In the genomic region with DNA sequence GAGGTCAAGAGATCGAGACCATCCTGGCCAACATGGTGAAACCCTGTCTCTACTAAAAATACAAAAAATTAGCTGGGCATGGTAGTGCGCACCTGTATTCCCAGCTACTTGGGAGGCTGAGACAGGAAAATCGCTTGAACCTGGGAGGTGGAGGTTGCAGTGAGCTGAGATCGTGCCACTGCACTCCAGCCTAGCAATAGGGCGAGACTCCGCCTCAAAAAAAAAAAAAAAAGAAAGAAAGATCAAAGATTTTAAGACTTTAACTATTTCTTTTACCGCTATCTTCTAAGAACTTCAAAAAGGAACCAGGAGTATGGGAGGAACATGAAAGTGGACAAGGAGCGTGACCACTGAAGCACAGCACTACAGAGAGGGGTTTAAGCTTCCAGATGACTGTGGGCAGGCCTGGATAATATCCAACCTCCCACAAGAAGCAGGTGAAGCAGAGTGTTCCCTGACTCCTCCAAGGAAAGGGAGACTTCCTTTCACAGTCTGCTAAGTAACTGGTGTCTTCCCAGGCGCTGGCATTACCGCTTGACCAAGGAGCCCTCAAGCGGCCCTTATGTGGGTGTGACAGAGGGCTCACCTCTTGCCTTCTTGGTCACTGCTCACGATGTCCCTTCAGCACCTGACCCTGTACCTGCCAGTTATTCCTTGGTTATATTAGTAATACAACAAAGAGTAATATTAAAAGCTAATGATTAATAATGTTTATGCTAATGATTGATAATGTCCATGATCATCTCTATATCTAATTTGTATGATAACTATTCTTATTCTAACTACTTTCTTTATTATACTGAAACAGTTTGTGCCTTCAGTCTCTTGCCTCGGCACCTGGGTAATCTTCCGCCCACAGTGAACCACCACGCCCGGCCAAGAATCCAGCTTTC, we compare ENCODE assay signal across 8 cellular contexts.
DNase-seq lines count a peak whose midpoint lies in the region; ATAC-seq and TF ChIP-seq lines count a peak whose summit lies in the region.
"Not testable (repeated sequence)": the region's sequence is repeated elsewhere in the genome, so short reads cannot be mapped to it uniquely, and the experiment has no call there.

No MANE protein-coding gene starts in this region.

- not testable (repeated sequence) for H3K4me3 Mint-ChIP-seq in WTC11; activated CD8-positive, alpha-beta T cell treated with anti-CD3 and anti-CD28 coated beads for 36 hours; nephron
- peak overlapping the region; percentile 47 for H3K4me3 Mint-ChIP-seq in type B pancreatic cell

- peak overlapping the region; percentile 86 for H3K27ac ChIP-seq in psoas muscle

- H3K4me1 Mint-ChIP-seq in WTC11: peaks cover 11% of the 10 kb centered on the region
- H3K4me1 Mint-ChIP-seq in activated CD8-positive, alpha-beta T cell treated with anti-CD3 and anti-CD28 coated beads for 36 hours (ENCODE audit: low read depth): not testable (repeated sequence)
- H3K4me1 Mint-ChIP-seq in nephron: peaks cover 38% of the 10 kb centered on the region
- peaks cover 19% of the 10 kb centered on the region for H3K4me1 Mint-ChIP-seq in type B pancreatic cell (ENCODE audit: unreplicated experiment)

- not testable (repeated sequence) for H3K4me3 ChIP-seq in psoas muscle

- DNase-seq in DMS79 treated with DMSO at 0.1 percent for 48 hours (lab: John Stamatoyannopoulos, UW) (peak; percentile 26), glomerular visceral epithelial cell (ENCODE audit: extremely low spot score) (peak; percentile 12), left kidney (ENCODE audit: low read depth, low spot score) (peak; percentile 46)
- DNase-seq in WTC11 (ENCODE audit: low spot score); psoas muscle; type B pancreatic cell (ENCODE audit: extremely low spot score, unreplicated experiment): not testable (repeated sequence)
- DNase-seq in activated CD8-positive, alpha-beta T cell treated with anti-CD3 and anti-CD28 coated beads for 36 hours: peak; percentile 34

- H3K27ac Mint-ChIP-seq in WTC11 (peak overlapping the region; percentile 51; the same call in 1 of the 2 replicates), nephron (peak overlapping the region; percentile 64 to 88 (median 69)), type B pancreatic cell (peak overlapping the region; percentile 66)
- not testable (repeated sequence) for H3K27ac Mint-ChIP-seq in activated CD8-positive, alpha-beta T cell treated with anti-CD3 and anti-CD28 coated beads for 36 hours

- H3K36me3 Mint-ChIP-seq in WTC11 (peaks cover 14% of the 10 kb centered on the region), nephron (ENCODE audit: low read depth) (peaks cover 18% of the 10 kb centered on the region)
- H3K36me3 Mint-ChIP-seq in activated CD8-positive, alpha-beta T cell treated with anti-CD3 and anti-CD28 coated beads for 36 hours (ENCODE audit: low read depth): peaks cover 11% of the 10 kb centered on the region
- not testable (repeated sequence) for H3K36me3 Mint-ChIP-seq in type B pancreatic cell

- H3K9me3 Mint-ChIP-seq in WTC11; activated CD8-positive, alpha-beta T cell treated with anti-CD3 and anti-CD28 coated beads for 36 hours; nephron; type B pancreatic cell: not testable (repeated sequence)

- H3K4me1 ChIP-seq in psoas muscle: peaks cover 29% of the 10 kb centered on the region

- 93 to 97% (median 95%) methylated on average over 16 of the region's 16 CpGs for WGBS in psoas muscle, 3 donors

- TF ChIP-seq CTCF in WTC11 (IDR thresholded peaks at IDR 0.05); activated CD8-positive, alpha-beta T cell treated with anti-CD3 and anti-CD28 coated beads for 36 hours (IDR thresholded peaks at IDR 0.05); nephron (IDR thresholded peaks at IDR 0.05; ENCODE audit: unreplicated experiment in 3 of 3); psoas muscle (IDR thresholded peaks at IDR 0.05); type B pancreatic cell (conservative IDR thresholded peaks at IDR 0.05): not testable (repeated sequence)

- POLR2A ChIA-PET in WTC11 (lab: Charles Lee); activated CD8-positive, alpha-beta T cell treated with anti-CD3 and anti-CD28 coated beads for 36 hours (lab: Charles Lee): not testable (repeated sequence)

- H3K9me3 ChIP-seq in psoas muscle: not testable (repeated sequence)

- not testable (repeated sequence) for H3K36me3 ChIP-seq in psoas muscle (ENCODE audit: insufficient read depth in 1 of 2, low read depth in 1 of 2)

- not testable (repeated sequence) for H3K27me3 Mint-ChIP-seq in WTC11 (ENCODE audit: low read depth); activated CD8-positive, alpha-beta T cell treated with anti-CD3 and anti-CD28 coated beads for 36 hours; nephron (ENCODE audit: low read depth); type B pancreatic cell

- ATAC-seq in WTC11; activated CD8-positive, alpha-beta T cell treated with anti-CD3 and anti-CD28 coated beads for 36 hours; psoas muscle: not testable (repeated sequence)

- intact Hi-C loops in activated CD8-positive, alpha-beta T cell treated with anti-CD3 and anti-CD28 coated beads for 36 hours (cut with micrococcal nuclease): not testable (repeated sequence)
- intact Hi-C loops in psoas muscle (cut with DNase I): loop anchor here in 1 of 2 donors (5.0 kb wide), 1 partner anchor 65 kb away; the partner anchor contains the start of gene NUDT3

- CTCF ChIA-PET in WTC11 (lab: Charles Lee): not testable (repeated sequence)
- CTCF ChIA-PET in activated CD8-positive, alpha-beta T cell treated with anti-CD3 and anti-CD28 coated beads for 36 hours (lab: Charles Lee): interaction anchor here (1.3 kb wide), 1 partner anchor 132 kb away, joined by 3 read pairs; no protein-coding TSS in a partner anchor

- H3K27me3 ChIP-seq in psoas muscle (ENCODE audit: insufficient read depth in 3 of 3, low read length in 2 of 3): not testable (repeated sequence)
